ENCODE assay signal across 1 cellular context in genomic region chr2:219498280-219499057, GRCh38.
A peak's percentile ranks its signal among the peaks of the same experiment; 100 is the strongest.
TF ChIP-seq lines count a peak whose summit lies in the region.

Gene GMPPA (plus strand): TSS chr2:219498891. CDS start chr2:219499976, 1,085 bp downstream.

TF ChIP-seq in H1, 55 proteins besides CTCF, POLR2A, EP300 and RAD21 (continued from another document):
- TF ChIP-seq EGR1 (IDR thresholded peaks at IDR 0.05; ENCODE audit: borderline replicate concordance, low read depth, low read length) (no peak), JUN (IDR thresholded peaks at IDR 0.05; ENCODE audit: low read depth, low read length) (no peak), NRF1 (IDR thresholded peaks at IDR 0.05; ENCODE audit: low read depth, low read length) (no peak), ATF3 (IDR thresholded peaks at IDR 0.05; ENCODE audit: insufficient read depth, low read depth, low read length) (no peak), CEBPB (IDR thresholded peaks at IDR 0.05; ENCODE audit: low read depth, low read length) (no peak), PHF8 (conservative IDR thresholded peaks at IDR 0.05; ENCODE audit: low read depth, low read length) (peak; percentile 19; the same call in 1 of the 2 replicates), SUZ12 (IDR thresholded peaks at IDR 0.05; ENCODE audit: low read length) (no peak; the same call in 1 of the 2 replicates), SIN3A (conservative IDR thresholded peaks at IDR 0.05 in 1 of 2, IDR thresholded peaks at IDR 0.05 in 1 of 2; ENCODE audit: low read depth in 1 of 2, low read length in 2 of 2) (peak; percentile 39 to 62; a peak in 1 of 4 replicates), KDM4A (IDR thresholded peaks at IDR 0.05; ENCODE audit: low read depth, low read length, severe bottlenecking) (peak; percentile 86), RFX5 (IDR thresholded peaks at IDR 0.05; ENCODE audit: borderline replicate concordance, low read depth, low read length) (no peak), TCF12 (IDR thresholded peaks at IDR 0.05; ENCODE audit: low read depth, low read length) (no peak), RBBP5 (IDR thresholded peaks at IDR 0.05; ENCODE audit: borderline replicate concordance, low read depth, low read length) (no peak; the same call in 1 of the 2 replicates), TAF1 (IDR thresholded peaks at IDR 0.05; ENCODE audit: low read depth, low read length) (peak; percentile 65), YY1 (IDR thresholded peaks at IDR 0.05; ENCODE audit: low read depth, low read length) (no peak), KDM5A (IDR thresholded peaks at IDR 0.05; ENCODE audit: low read length) (no peak), GABPA (IDR thresholded peaks at IDR 0.05; ENCODE audit: borderline replicate concordance, insufficient read depth, low read length) (no peak), SP1 (IDR thresholded peaks at IDR 0.05; ENCODE audit: low read depth, low read length) (peak; percentile 38; the same call in 1 of the 2 replicates), SP4 (IDR thresholded peaks at IDR 0.05; ENCODE audit: low read length) (peak; percentile 68; the same call in 1 of the 2 replicates), ASH2L (IDR thresholded peaks at IDR 0.05; ENCODE audit: low read length) (peak; percentile 75), SIX5 (IDR thresholded peaks at IDR 0.05; ENCODE audit: low read depth, low read length) (peak; percentile 77), CREB1 (IDR thresholded peaks at IDR 0.05) (peak; percentile 55; the same call in 1 of the 2 replicates), BRCA1 (IDR thresholded peaks at IDR 0.05; ENCODE audit: low read depth, low read length) (peak; percentile 96), HDAC6 (IDR thresholded peaks at IDR 0.05; ENCODE audit: low read depth, low read length) (no peak), SP2 (IDR thresholded peaks at IDR 0.05; ENCODE audit: low read length) (no peak), HDAC2 (IDR thresholded peaks at IDR 0.05; ENCODE audit: borderline replicate concordance in 1 of 2, low read depth in 2 of 2, low read length in 2 of 2) (no peak; a peak in 2 of 4 replicates), TEAD4 (IDR thresholded peaks at IDR 0.05; ENCODE audit: low read depth, low read length) (no peak), BACH1 (IDR thresholded peaks at IDR 0.05; ENCODE audit: low read length) (no peak), SIRT6 (IDR thresholded peaks at IDR 0.05; ENCODE audit: low read length) (no peak), JUND (IDR thresholded peaks at IDR 0.05; ENCODE audit: low read length) (no peak), TBP (IDR thresholded peaks at IDR 0.05; ENCODE audit: low read depth, low read length) (peak; percentile 45; the same call in 1 of the 2 replicates), MAFK (IDR thresholded peaks at IDR 0.05; ENCODE audit: low read depth, low read length) (no peak), ATF2 (IDR thresholded peaks at IDR 0.05; ENCODE audit: low read length) (no peak), SRF (IDR thresholded peaks at IDR 0.05; ENCODE audit: low read depth, low read length) (0 out of 2 replicates have a peak, but pooled peaks have one; percentile 4), BCL11A (IDR thresholded peaks at IDR 0.05; ENCODE audit: low read depth in 2 of 2, low read length in 2 of 2) (no peak), TAF7 (optimal IDR thresholded peaks at IDR 0.05; ENCODE audit: borderline replicate concordance, low read depth, low read length) (peak; percentile 39), CHD7 (IDR thresholded peaks at IDR 0.05; ENCODE audit: insufficient replicate concordance, low read length) (no peak), E2F6 (IDR thresholded peaks at IDR 0.05) (peak; percentile 96), MAX (IDR thresholded peaks at IDR 0.05) (peak; percentile 88), KDM1A (IDR thresholded peaks at IDR 0.05; ENCODE audit: borderline replicate concordance, low read length) (no peak), CBX5 (IDR thresholded peaks at IDR 0.05; ENCODE audit: low read depth, low read length) (no peak), POU5F1 (IDR thresholded peaks at IDR 0.05; ENCODE audit: low read depth, low read length) (no peak), CHD1 (IDR thresholded peaks at IDR 0.05; ENCODE audit: low read depth, low read length) (no peak), RXRA (IDR thresholded peaks at IDR 0.05; ENCODE audit: insufficient read depth, low read depth, low read length) (no peak), SAP30 (IDR thresholded peaks at IDR 0.05; ENCODE audit: insufficient read depth, insufficient replicate concordance, low read length) (no peak), ZNF274 (IDR thresholded peaks at IDR 0.05; ENCODE audit: borderline replicate concordance, extremely low read depth, low read length) (no peak), RNF2 (IDR thresholded peaks at IDR 0.05; ENCODE audit: borderline replicate concordance, low read depth, low read length, missing control alignments, poor library complexity, severe bottlenecking) (no peak), CTBP2 (IDR thresholded peaks at IDR 0.05; ENCODE audit: borderline replicate concordance, insufficient read depth, insufficient read length, low read length) (no peak), NANOG (IDR thresholded peaks at IDR 0.05; ENCODE audit: insufficient read depth, low read depth, low read length, poor library complexity, severe bottlenecking) (no peak), CHD2 (IDR thresholded peaks at IDR 0.05; ENCODE audit: low read length) (peak; percentile 99), POLR2AphosphoS5 (IDR thresholded peaks at IDR 0.05; ENCODE audit: low read depth, low read length) (peak; percentile 51; the same call in 1 of the 2 replicates), USF2 (IDR thresholded peaks at IDR 0.05; ENCODE audit: low read length) (peak; percentile 56; the same call in 1 of the 2 replicates), CBX8 (IDR thresholded peaks at IDR 0.05; ENCODE audit: borderline replicate concordance, low read depth, low read length) (no peak), EZH2 (IDR thresholded peaks at IDR 0.05; ENCODE audit: low read depth, low read length, severe bottlenecking) (no peak)
TF ChIP-seq in H1: peak in this region for 18.
